In the genomic region with DNA sequence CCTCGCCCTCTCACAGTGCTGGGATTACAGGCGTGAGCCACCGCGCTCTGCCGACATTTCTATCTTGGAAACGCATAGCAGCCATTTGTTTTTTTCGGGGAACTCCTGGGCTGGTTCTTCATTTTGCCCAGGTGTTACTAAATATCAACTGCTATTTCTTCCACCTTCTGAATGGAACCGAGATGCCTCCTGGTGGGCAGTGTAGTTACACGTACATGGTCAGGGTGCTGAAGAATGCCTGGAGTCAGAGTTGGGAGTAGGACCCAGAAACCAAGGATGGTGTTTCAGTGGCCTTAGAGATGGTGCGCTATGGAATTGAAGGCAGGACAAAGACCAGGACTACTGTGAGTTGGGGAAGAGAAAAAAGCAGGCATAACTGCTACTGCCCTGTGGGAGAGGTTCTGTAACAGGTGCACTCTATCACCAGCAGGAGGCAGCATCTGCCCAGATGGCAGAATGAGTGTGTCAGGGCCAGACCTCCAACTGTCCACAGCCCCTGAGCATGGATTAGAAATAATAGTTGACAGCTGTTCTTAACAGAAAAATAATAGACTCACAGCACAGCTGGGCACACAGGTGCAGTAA, we compare ENCODE assay signal across 8 cellular contexts.
DNase-seq lines count a peak whose midpoint lies in the region; ATAC-seq, FAIRE-seq and TF ChIP-seq lines count a peak whose summit lies in the region.

No MANE protein-coding gene starts in this region.

- TF ChIP-seq CTCF in fibroblast of mammary gland (conservative IDR thresholded peaks at IDR 0.05; ENCODE audit: control insufficient read depth, insufficient read depth, low read depth, low read length): peak; percentile 28

- FAIRE-seq in HTR-8/SVneo (lab: Jason Lieb, UNC): no peak

- intact Hi-C loops in activated CD4-positive, alpha-beta T cell treated with anti-CD3 and anti-CD28 coated beads, Interleukin-2, amount 10 ng/mL, durations not matched to agents 24 days and 14 days (cut with micrococcal nuclease): loop anchor here (2.0 kb wide), 1 partner anchor 556 kb away; no protein-coding TSS in a partner anchor

- no peak overlapping the region for H3K27ac Mint-ChIP-seq in activated CD4-positive, alpha-beta T cell treated with anti-CD3 and anti-CD28 coated beads, Interleukin-2, amount 10 ng/mL, durations not matched to agents 24 days and 14 days

- peak; percentile 3 for DNase-seq in Ammon's horn (ENCODE audit: low spot score)
- peak; percentile 23 for DNase-seq in HT1080 (ENCODE audit: low read depth)
- peak; percentile 77 for DNase-seq in activated CD4-positive, alpha-beta T cell treated with anti-CD3 and anti-CD28 coated beads, Interleukin-2, amount 10 ng/mL, durations not matched to agents 24 days and 14 days
- DNase-seq in fibroblast of mammary gland (ENCODE audit: low read depth): peak; percentile 7
- DNase-seq in stimulated activated CD4-positive, alpha-beta T cell treated with anti-CD3 and anti-CD28 coated beads, Interleukin-2, amount 100 ng/mL, for 48 hours: peak; percentile 8 to 44
- no peak for DNase-seq in HTR-8/SVneo (ENCODE audit: insufficient read length, low spot score)

- peak; percentile 82 for ATAC-seq in GM18909 (IDR thresholded peaks at IDR 0.05; ENCODE audit: poor library complexity, unreplicated experiment)
- ATAC-seq in HG02840 (IDR thresholded peaks at IDR 0.05; ENCODE audit: low FRiP score, unreplicated experiment): no peak

- no peaks in the 10 kb centered on the region for H3K27me3 Mint-ChIP-seq in activated CD4-positive, alpha-beta T cell treated with anti-CD3 and anti-CD28 coated beads, Interleukin-2, amount 10 ng/mL, durations not matched to agents 24 days and 14 days

- H3K4me3 ChIP-seq in fibroblast of mammary gland (ENCODE audit: control insufficient read depth, low read depth, low read length): no peak overlapping the region

- no peak overlapping the region for H3K4me3 Mint-ChIP-seq in activated CD4-positive, alpha-beta T cell treated with anti-CD3 and anti-CD28 coated beads, Interleukin-2, amount 10 ng/mL, durations not matched to agents 24 days and 14 days

- peaks cover 2% of the 10 kb centered on the region for H3K4me1 Mint-ChIP-seq in activated CD4-positive, alpha-beta T cell treated with anti-CD3 and anti-CD28 coated beads, Interleukin-2, amount 10 ng/mL, durations not matched to agents 24 days and 14 days

- H3K9me3 Mint-ChIP-seq in activated CD4-positive, alpha-beta T cell treated with anti-CD3 and anti-CD28 coated beads, Interleukin-2, amount 10 ng/mL, durations not matched to agents 24 days and 14 days: peaks cover 12% of the 10 kb centered on the region

- H3K36me3 Mint-ChIP-seq in activated CD4-positive, alpha-beta T cell treated with anti-CD3 and anti-CD28 coated beads, Interleukin-2, amount 10 ng/mL, durations not matched to agents 24 days and 14 days (ENCODE audit: low read depth): no peaks in the 10 kb centered on the region
